ENCODE assay signal across 10 cellular contexts in the genomic region with DNA sequence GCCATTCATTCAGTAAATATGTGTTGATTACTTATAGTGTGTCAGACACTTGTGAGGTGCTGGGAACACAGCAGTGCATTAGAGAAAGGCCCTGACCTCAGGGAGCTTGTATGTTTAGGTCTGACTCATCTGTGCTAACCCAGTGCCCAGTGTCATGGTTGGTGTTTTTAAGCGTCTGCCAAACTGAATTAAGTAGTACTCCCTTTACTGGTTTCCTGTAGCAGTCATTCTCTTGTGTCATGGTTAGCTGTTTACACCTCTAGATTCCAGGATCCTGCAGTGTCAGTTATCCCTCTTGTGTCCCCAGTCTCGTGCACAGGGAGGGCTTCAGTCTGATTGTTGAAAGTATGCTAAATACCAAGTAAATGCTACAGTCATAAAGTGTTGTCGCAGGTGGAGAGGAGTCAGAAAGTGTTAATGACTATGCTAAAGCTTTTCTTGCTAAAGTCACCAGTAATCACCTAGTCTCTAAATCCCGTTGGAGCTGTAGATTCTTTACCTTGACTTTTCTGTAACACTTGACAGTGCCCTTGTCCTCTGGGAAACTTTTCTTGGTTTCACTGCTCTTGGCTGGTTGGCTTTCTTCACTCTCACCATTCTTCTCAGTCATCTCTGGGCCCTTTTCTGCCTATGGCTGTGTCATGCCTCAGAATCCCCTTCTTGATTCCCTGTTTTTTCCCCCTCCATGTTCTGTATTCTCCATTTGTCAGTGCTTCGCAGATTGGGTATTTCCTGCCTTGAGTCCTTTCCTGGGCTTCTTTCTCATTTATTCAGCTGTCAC. TPM values are rescaled to one million over a fixed set of nuclear protein-coding genes. Genes with fewer than 3 reads are reported as not detected.
DNase-seq lines count a peak whose midpoint lies in the region; ATAC-seq, FAIRE-seq and TF ChIP-seq lines count a peak whose summit lies in the region.
"Had no signal": no experiment of that assay in that cellular context is flagged by ENCODE, and none has a peak within 500 bp of the region (broad histone marks: within the 10 kb centered on the region; RNA-seq: fewer than 3 reads in every experiment).

No MANE protein-coding gene starts in this region.

- H3K27ac ChIP-seq in H9 (ENCODE audit: insufficient read length, low read depth, low read length) (no peak overlapping the region), keratinocyte (ENCODE audit: control insufficient read depth, insufficient read depth, low read length) (no peak overlapping the region)
- H3K27ac ChIP-seq: PC-9, sigmoid colon had no signal

- H2AK5ac ChIP-seq in H9 (ENCODE audit: insufficient read length, low read length) = no peak overlapping the region

- H3K14ac ChIP-seq in H9 (ENCODE audit: insufficient read depth, low read length) = no peak overlapping the region

- no peaks in the 10 kb centered on the region for H3K23me2 ChIP-seq in H9 (ENCODE audit: insufficient read length, low read depth, low read length, poor library complexity, severe bottlenecking)

- dilution Hi-C loops in keratinocyte (cut with MboI; ENCODE audit: extremely low pct_ligation_motif_present, low sequenced_read_pairs) = no loop called here

- H2BK120ac ChIP-seq in H9 (ENCODE audit: low read depth, low read length, poor library complexity, severe bottlenecking) = no peak overlapping the region

- H2BK20ac ChIP-seq in H9 (ENCODE audit: low read depth, low read length, poor library complexity, severe bottlenecking) = no peak overlapping the region

- H3K18ac ChIP-seq in H9 (ENCODE audit: insufficient read length, low read depth, low read length) = no peak overlapping the region

- no peak overlapping the region for H2BK12ac ChIP-seq in H9 (ENCODE audit: insufficient read length, low read depth, low read length)

- H3K36me3 Mint-ChIP-seq in H9 (ENCODE audit: insufficient read depth in 1 of 3, low read depth in 3 of 3) (peaks cover 0 to 11% (median 2%) of the 10 kb centered on the region in 3 experiments; a peak in 5 of 7 replicates), T-helper 17 cell (ENCODE audit: low read depth) (peaks cover 3% of the 10 kb centered on the region)

- H3K36me3 ChIP-seq in keratinocyte (ENCODE audit: control insufficient read depth in 2 of 2, extremely low read depth in 1 of 2, insufficient read depth in 2 of 2, low read length in 2 of 2) = no peaks in the 10 kb centered on the region
- H3K36me3 ChIP-seq: sigmoid colon had no signal

- no peak for FAIRE-seq in keratinocyte (lab: Jason Lieb, UNC)

- H3K79me1 ChIP-seq in H9 (ENCODE audit: insufficient read depth, low read depth, low read length, poor library complexity, severe bottlenecking) = peaks cover 4% of the 10 kb centered on the region

- peaks cover 87% of the 10 kb centered on the region for H3K79me2 ChIP-seq in H9 (ENCODE audit: insufficient read depth, low read length)
- peaks cover 96% of the 10 kb centered on the region for H3K79me2 ChIP-seq in keratinocyte (ENCODE audit: control insufficient read depth, insufficient read depth, low read length)

- H3K4me1 Mint-ChIP-seq in H9 = peaks cover 51 to 56% of the 10 kb centered on the region in 2 experiments
- peaks cover 26% of the 10 kb centered on the region for H3K4me1 Mint-ChIP-seq in T-helper 17 cell

- H4K20me1 ChIP-seq in H9 (ENCODE audit: control insufficient read depth, insufficient read depth, insufficient read length) (no peaks in the 10 kb centered on the region), keratinocyte (ENCODE audit: control insufficient read depth, extremely low read depth, insufficient read depth, low read length) (peaks cover 49% of the 10 kb centered on the region)

- ATAC-seq in T-helper 17 cell = no peak

- H3K4me3 ChIP-seq in GM12865 (ENCODE audit: low read depth, low read length) (no peak overlapping the region), keratinocyte (ENCODE audit: control insufficient read depth in 2 of 3, extremely low read depth in 1 of 3, insufficient read depth in 2 of 3, low read depth in 1 of 3, low read length in 3 of 3) (no peak overlapping the region)
- H3K4me3 ChIP-seq: PC-9, sigmoid colon had no signal

- no peak overlapping the region for H2AFZ ChIP-seq in H9 (ENCODE audit: low read length)
- H2AFZ ChIP-seq in keratinocyte (ENCODE audit: control insufficient read depth, low read length) = no peak overlapping the region
- H2AFZ ChIP-seq: PC-9 had no signal

- H3K4me2 ChIP-seq in H9 (ENCODE audit: insufficient read depth, insufficient read length, low read length) (no peak overlapping the region), keratinocyte (ENCODE audit: control insufficient read depth, extremely low read depth, insufficient read depth, low read depth, low read length) (peak overlapping the region; percentile 10)
- H3K4me2 ChIP-seq: PC-9 had no signal

- H2BK5ac ChIP-seq in H9 (ENCODE audit: insufficient read length, low read length) = no peak overlapping the region

- H3K27me3 Mint-ChIP-seq in H9 (ENCODE audit: low read depth) = no peaks in the 10 kb centered on the region
- H3K27me3 Mint-ChIP-seq in T-helper 17 cell = no peaks in the 10 kb centered on the region

- H3K9me1 ChIP-seq in keratinocyte (ENCODE audit: control insufficient read depth, extremely low read depth, insufficient read depth, low read length) = peaks cover 3% of the 10 kb centered on the region

- H3K4me1 ChIP-seq in H9 (ENCODE audit: insufficient read depth, low read length) (peaks cover 12% of the 10 kb centered on the region; the same call in 1 of the 2 replicates), keratinocyte (ENCODE audit: control insufficient read depth, extremely low read depth, insufficient read depth, low read length) (peaks cover 19% of the 10 kb centered on the region)

- no peak overlapping the region for H3K4ac ChIP-seq in H9 (ENCODE audit: low read depth, low read length)

- H3K27ac Mint-ChIP-seq in H9 (peak overlapping the region in 2 of 3 experiments; percentile 2 to 59; a peak in 2 of 7 replicates), T-helper 17 cell (no peak overlapping the region)

- H3K4me3 Mint-ChIP-seq in H9 (no peak overlapping the region), T-helper 17 cell (no peak overlapping the region)

- no peak overlapping the region for H3T11ph ChIP-seq in H9 (ENCODE audit: low read length)

- no peak overlapping the region for H3K23ac ChIP-seq in H9 (ENCODE audit: insufficient read length, low read depth, low read length)

- H2BK15ac ChIP-seq in H9 (ENCODE audit: low read depth, low read length) = no peak overlapping the region

- H4K5ac ChIP-seq in H9 (ENCODE audit: insufficient read length, low read depth, low read length) = no peak overlapping the region

- H3K9ac ChIP-seq in H9 (ENCODE audit: extremely low read depth, insufficient read length, low read length) = no peak overlapping the region
- H3K9ac ChIP-seq in keratinocyte (ENCODE audit: control insufficient read depth, extremely low read depth, insufficient read depth, low read length) = no peak overlapping the region

- DNase-seq in GM12865 (ENCODE audit: low read depth) (peak; percentile 68), H9 (no peak), RKO (ENCODE audit: low spot score) (peak; percentile 67), keratinocyte (ENCODE audit: low read depth, low spot score) (no peak), mesenteric fat pad (ENCODE audit: low spot score) (no peak), DMS79 treated with DMSO at 0.1 percent for 48 hours (lab: John Stamatoyannopoulos, UW) (no peak), HK-2 (ENCODE audit: unreplicated experiment) (no peak), T-helper 17 cell (no peak)
- DNase-seq: PC-9, sigmoid colon had no signal

- H3K9me3 Mint-ChIP-seq in H9 = no peaks in the 10 kb centered on the region

- H4K8ac ChIP-seq in H9 (replicated peaks; ENCODE audit: insufficient read length, low read depth, low read length) = no peak overlapping the region

- TF ChIP-seq CTCF in GM12865 (IDR thresholded peaks at IDR 0.05; ENCODE audit: insufficient read depth, low read depth, low read length, missing control alignments) = no peak
- no peak for TF ChIP-seq CTCF in H9 (conservative IDR thresholded peaks at IDR 0.05)
- no peak for TF ChIP-seq CTCF in keratinocyte (optimal IDR thresholded peaks at IDR 0.05 in 1 of 3, IDR thresholded peaks at IDR 0.05 in 1 of 3, conservative IDR thresholded peaks at IDR 0.05 in 1 of 3; ENCODE audit: extremely low read depth in 1 of 3, insufficient read depth in 2 of 3, low read length in 3 of 3)

- no peaks in the 10 kb centered on the region for H3K9me3 ChIP-seq in H9 (ENCODE audit: control insufficient read depth, low read depth, low read length)
- no peaks in the 10 kb centered on the region for H3K9me3 ChIP-seq in keratinocyte (ENCODE audit: control insufficient read depth, low read depth, low read length)
- no peaks in the 10 kb centered on the region for H3K9me3 ChIP-seq in T-helper 17 cell (ENCODE audit: control insufficient read depth, low read length, poor library complexity, severe bottlenecking)
- H3K9me3 ChIP-seq: sigmoid colon had no signal

- H3K56ac ChIP-seq in H9 (ENCODE audit: insufficient read length, low read depth, low read length) = no peak overlapping the region

- H3K27me3 ChIP-seq in H9 (ENCODE audit: insufficient read depth, low read length) (no peaks in the 10 kb centered on the region), keratinocyte (ENCODE audit: control insufficient read depth, extremely low read depth, insufficient read depth, low read length) (no peaks in the 10 kb centered on the region)
- H3K27me3 ChIP-seq: sigmoid colon had no signal

- WGBS in H9 (ENCODE audit: extremely low coverage, insufficient read length, low lambda C conversion rate) = no CpG with 5 or more reads among the region's 5 CpGs

- no peak overlapping the region for H4K91ac ChIP-seq in H9 (ENCODE audit: insufficient read length, low read depth, low read length)

RNA-seq across cellular contexts. Expression of gene UCK2, which starts 14.4 kb away (rescaled TPM):
- total RNA-seq in H9 (2021) = 74.8 and 77.9 TPM in 2 replicates
- polyA plus RNA-seq in keratinocyte = 63.0 to 88.7 TPM (median 71.9 TPM) in 3 replicates
- polyA plus RNA-seq in keratinocyte (2011; ENCODE audit: low read depth) = 16.5 TPM
- polyA plus RNA-seq in keratinocyte (2011; cell fraction: cytosol; rRNA removed) = 59.6 and 60.6 TPM in 2 replicates
- polyA plus RNA-seq in keratinocyte (2011; cell fraction: nucleus; rRNA removed) = 68.1 and 69.6 TPM in 2 replicates
- polyA plus RNA-seq in keratinocyte (2012; ENCODE audit: low replicate concordance) = 35.8 and 65.3 TPM in 2 replicates
- 71.9 to 91.6 TPM (median 85.6 TPM) in 3 replicates for polyA minus RNA-seq in keratinocyte
- 65.2 TPM for polyA minus RNA-seq in keratinocyte (2011; cell fraction: cytosol; rRNA and poly(A)+ RNA removed)
- 40.6 and 53.1 TPM in 2 replicates for polyA minus RNA-seq in keratinocyte (2011; cell fraction: nucleus; rRNA and poly(A)+ RNA removed)
- 25.6 TPM for total RNA-seq in mesenteric fat pad
- total RNA-seq in T-helper 17 cell = 1 to 10 TPM; 3.3 to 5.6 TPM

Comparison
In these comparisons a context has a peak if more than half of its experiments do, and no peak if none do; other contexts are left out.
1. DNase-seq: peak in GM12865 (single experiment) and RKO (single experiment); none in H9 (single experiment), keratinocyte (single experiment), mesenteric fat pad (single experiment), DMS79 treated with DMSO at 0.1 percent for 48 hours (single experiment), HK-2 (single experiment) and T-helper 17 cell (0 of 3).